Comparison of ENCODE assay signal across 12 cellular contexts in the genomic region with DNA sequence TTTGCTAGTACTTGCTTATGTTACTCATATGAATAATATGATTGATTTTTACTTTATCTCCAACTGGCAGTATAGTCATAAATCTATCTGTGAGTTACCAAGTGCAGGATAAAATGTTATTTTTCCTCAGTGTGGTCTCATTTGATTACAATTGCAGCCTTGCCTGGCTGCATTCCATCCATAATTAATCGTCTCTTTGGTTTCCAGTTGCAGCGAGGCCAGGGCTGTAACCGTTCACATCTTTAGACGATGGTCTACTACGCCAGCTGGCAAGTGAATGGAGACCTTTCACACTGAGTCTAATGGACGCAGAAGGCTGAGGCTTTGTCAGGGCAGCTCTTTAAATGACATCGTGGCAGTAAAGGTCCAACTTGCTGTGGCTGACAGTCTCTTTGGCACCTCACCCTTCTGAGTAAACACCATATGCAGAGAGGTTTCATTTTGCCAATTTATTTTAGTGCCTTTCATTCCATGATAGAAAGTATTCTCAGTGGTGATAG.
A peak's percentile ranks its signal among the peaks of the same experiment; 100 is the strongest.
DNase-seq lines count a peak whose midpoint lies in the region; ATAC-seq and TF ChIP-seq lines count a peak whose summit lies in the region.
"Had no signal": no experiment of that assay in that cellular context is flagged by ENCODE, and none has a peak within 500 bp of the region (broad histone marks: within the 10 kb centered on the region; RNA-seq: fewer than 3 reads in every experiment).

No MANE protein-coding gene starts in this region.

- H3K4me3 Mint-ChIP-seq in nephron = peak overlapping the region in 2 of 3 experiments; percentile 30 to 35
- H3K4me3 Mint-ChIP-seq: memory B cell had no signal

- peak overlapping the region in 1 of 2 donors; percentile 21 for H3K9ac ChIP-seq in duodenal mucosa (ENCODE audit: low read depth in 1 of 2, low read length in 2 of 2)

- no peaks in the 10 kb centered on the region for H3K9me3 ChIP-seq in duodenal mucosa (ENCODE audit: control insufficient read depth in 1 of 2, low read length in 2 of 2)
- H3K9me3 ChIP-seq: tibial artery had no signal

- no peak overlapping the region for H3K27ac ChIP-seq in duodenal mucosa (ENCODE audit: low read depth, low read length)
- H3K27ac ChIP-seq: HL-60, tibial artery had no signal

- H3K4me3 ChIP-seq in duodenal mucosa (ENCODE audit: low read depth in 1 of 2, low read length in 2 of 2) = peak overlapping the region; percentile 21 to 56
- H3K4me3 ChIP-seq: tibial artery had no signal

- TF ChIP-seq CTCF in nephron (IDR thresholded peaks at IDR 0.05; ENCODE audit: unreplicated experiment in 3 of 3) = no peak

- H3K4me1 Mint-ChIP-seq in nephron = peaks cover 49% of the 10 kb centered on the region
- H3K4me1 Mint-ChIP-seq: memory B cell had no signal

- H3K4me1 ChIP-seq in duodenal mucosa (ENCODE audit: control insufficient read depth in 1 of 2, insufficient read depth in 2 of 2, low read length in 2 of 2) = peaks cover 6 to 25% of the 10 kb centered on the region in 2 donors

- peak overlapping the region; percentile 73 to 81 (median 80) for H3K27ac Mint-ChIP-seq in nephron
- H3K27ac Mint-ChIP-seq: memory B cell had no signal

- ATAC-seq in HG02759 (IDR thresholded peaks at IDR 0.05; ENCODE audit: unreplicated experiment) = no peak
- no peak for ATAC-seq in GM21576 (IDR thresholded peaks at IDR 0.05; ENCODE audit: unreplicated experiment)

- peak; percentile 77 for DNase-seq in DMS 273 treated with DMSO at 0.1 percent for 48 hours (lab: John Stamatoyannopoulos, UW)
- DNase-seq in NCI-H2171 (lab: John Stamatoyannopoulos, UW) = peak; percentile 50
- no peak for DNase-seq in HuH-7 (ENCODE audit: low spot score)
- no peak for DNase-seq in activated CD4-positive, alpha-beta T cell treated with anti-CD3 and anti-CD28 coated beads for 48 hours
- DNase-seq: DMS79 had no signal

- H3K36me3 ChIP-seq in duodenal mucosa (ENCODE audit: control insufficient read depth in 1 of 2, insufficient read depth in 2 of 2, low read length in 2 of 2) = no peaks in the 10 kb centered on the region
- H3K36me3 ChIP-seq: tibial artery had no signal

- H3K9me3 Mint-ChIP-seq in nephron = peaks cover 10% of the 10 kb centered on the region

- no peaks in the 10 kb centered on the region for H3K27me3 ChIP-seq in duodenal mucosa (ENCODE audit: control insufficient read depth in 1 of 2, insufficient read depth in 2 of 2, low read length in 2 of 2)
- H3K27me3 ChIP-seq: tibial artery had no signal

- H3K36me3 Mint-ChIP-seq in nephron (ENCODE audit: low read depth) = no peaks in the 10 kb centered on the region
- H3K36me3 Mint-ChIP-seq: memory B cell had no signal

- H3K27me3 Mint-ChIP-seq in nephron (ENCODE audit: low read depth) = peaks cover 4% of the 10 kb centered on the region

Comparison
In these comparisons a context has a peak if more than half of its experiments do, and no peak if none do; other contexts are left out.
1. DNase-seq: peak in DMS 273 treated with DMSO at 0.1 percent for 48 hours (single experiment) and NCI-H2171 (single experiment); none in HuH-7 (single experiment) and activated CD4-positive, alpha-beta T cell treated with anti-CD3 and anti-CD28 coated beads for 48 hours (single experiment).